2 cellular contexts compared by ENCODE assay signal in the genomic region with DNA sequence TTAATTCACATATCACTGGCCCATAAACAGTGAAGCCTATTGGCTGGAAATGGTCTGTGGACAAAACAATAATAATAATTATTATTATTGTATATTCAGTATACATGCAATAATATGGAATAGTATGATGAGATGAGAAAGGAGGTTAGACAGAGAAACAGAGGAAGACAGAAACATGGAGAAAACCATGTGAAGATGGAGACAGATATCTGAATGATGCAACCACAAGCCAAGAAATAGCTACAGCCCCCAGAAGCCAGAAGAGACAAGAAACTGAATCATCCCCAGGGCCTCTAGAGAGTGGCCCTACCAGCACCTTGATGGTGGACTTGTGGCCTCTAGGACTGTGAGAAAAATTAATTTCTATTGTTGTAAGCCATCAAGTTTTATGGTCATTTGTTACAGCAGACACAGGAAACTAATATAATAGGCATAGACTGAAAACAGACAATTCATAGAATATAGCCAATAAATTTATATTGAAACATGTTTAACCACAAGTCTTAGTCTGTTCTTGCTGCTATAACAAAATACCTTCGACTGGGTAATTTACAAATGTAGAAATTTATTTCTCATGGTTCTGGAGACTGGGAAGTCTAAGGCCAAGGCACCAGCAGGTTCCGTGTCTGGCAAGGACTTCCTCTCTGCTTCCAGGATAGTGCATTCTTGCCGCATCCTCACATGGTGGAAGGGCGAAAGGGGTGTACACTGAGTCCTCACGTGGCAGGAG.
TF ChIP-seq lines count a peak whose summit lies in the region.

No MANE protein-coding gene starts in this region.

TF ChIP-seq in HepG2, 621 proteins besides CTCF, POLR2A, EP300 and RAD21:
- TF ChIP-seq ATF7 (IDR thresholded peaks at IDR 0.05) (peak; percentile 23; the same call in 1 of the 2 replicates), ATF7 (CRISPR knock-in tag; IDR thresholded peaks at IDR 0.05) (no peak), ZNF547 (CRISPR knock-in tag; IDR thresholded peaks at IDR 0.05) (no peak)
- TF ChIP-seq, protein P1, sequence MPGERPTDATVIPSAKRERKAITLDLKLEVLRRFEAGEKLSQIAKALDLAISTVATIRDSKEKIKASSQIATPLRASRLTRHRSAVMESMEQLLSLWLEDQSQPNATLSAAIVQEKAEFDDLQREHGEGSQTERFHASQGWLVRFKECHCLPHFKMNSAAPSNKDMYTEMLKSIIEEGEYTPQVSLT (CRISPR knock-in tag; IDR thresholded peaks at IDR 0.05; ENCODE audit: borderline replicate concordance, low read depth), result no peak
- TF ChIP-seq, protein P2, sequence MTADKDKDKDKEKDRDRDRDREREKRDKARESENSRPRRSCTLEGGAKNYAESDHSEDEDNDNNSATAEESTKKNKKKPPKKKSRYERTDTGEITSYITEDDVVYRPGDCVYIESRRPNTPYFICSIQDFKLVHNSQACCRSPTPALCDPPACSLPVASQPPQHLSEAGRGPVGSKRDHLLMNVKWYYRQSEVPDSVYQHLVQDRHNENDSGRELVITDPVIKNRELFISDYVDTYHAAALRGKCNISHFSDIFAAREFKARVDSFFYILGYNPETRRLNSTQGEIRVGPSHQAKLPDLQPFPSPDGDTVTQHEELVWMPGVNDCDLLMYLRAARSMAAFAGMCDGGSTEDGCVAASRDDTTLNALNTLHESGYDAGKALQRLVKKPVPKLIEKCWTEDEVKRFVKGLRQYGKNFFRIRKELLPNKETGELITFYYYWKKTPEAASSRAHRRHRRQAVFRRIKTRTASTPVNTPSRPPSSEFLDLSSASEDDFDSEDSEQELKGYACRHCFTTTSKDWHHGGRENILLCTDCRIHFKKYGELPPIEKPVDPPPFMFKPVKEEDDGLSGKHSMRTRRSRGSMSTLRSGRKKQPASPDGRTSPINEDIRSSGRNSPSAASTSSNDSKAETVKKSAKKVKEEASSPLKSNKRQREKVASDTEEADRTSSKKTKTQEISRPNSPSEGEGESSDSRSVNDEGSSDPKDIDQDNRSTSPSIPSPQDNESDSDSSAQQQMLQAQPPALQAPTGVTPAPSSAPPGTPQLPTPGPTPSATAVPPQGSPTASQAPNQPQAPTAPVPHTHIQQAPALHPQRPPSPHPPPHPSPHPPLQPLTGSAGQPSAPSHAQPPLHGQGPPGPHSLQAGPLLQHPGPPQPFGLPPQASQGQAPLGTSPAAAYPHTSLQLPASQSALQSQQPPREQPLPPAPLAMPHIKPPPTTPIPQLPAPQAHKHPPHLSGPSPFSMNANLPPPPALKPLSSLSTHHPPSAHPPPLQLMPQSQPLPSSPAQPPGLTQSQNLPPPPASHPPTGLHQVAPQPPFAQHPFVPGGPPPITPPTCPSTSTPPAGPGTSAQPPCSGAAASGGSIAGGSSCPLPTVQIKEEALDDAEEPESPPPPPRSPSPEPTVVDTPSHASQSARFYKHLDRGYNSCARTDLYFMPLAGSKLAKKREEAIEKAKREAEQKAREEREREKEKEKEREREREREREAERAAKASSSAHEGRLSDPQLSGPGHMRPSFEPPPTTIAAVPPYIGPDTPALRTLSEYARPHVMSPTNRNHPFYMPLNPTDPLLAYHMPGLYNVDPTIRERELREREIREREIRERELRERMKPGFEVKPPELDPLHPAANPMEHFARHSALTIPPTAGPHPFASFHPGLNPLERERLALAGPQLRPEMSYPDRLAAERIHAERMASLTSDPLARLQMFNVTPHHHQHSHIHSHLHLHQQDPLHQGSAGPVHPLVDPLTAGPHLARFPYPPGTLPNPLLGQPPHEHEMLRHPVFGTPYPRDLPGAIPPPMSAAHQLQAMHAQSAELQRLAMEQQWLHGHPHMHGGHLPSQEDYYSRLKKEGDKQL (CRISPR knock-in tag; IDR thresholded peaks at IDR 0.05; ENCODE audit: low read depth), result no peak

TF ChIP-seq in K562, 482 proteins besides CTCF, POLR2A, EP300 and RAD21 (continues in another document):
- peak; percentile 88 for TF ChIP-seq ZNF175 (CRISPR knock-in tag; IDR thresholded peaks at IDR 0.05; ENCODE audit: low read depth)
- no peak for TF ChIP-seq KDM4B (IDR thresholded peaks at IDR 0.05; ENCODE audit: borderline replicate concordance in 2 of 2, low read depth in 1 of 2)
- TF ChIP-seq EP400 (IDR thresholded peaks at IDR 0.05), result peak; percentile 46
- peak; percentile 74; the same call in 1 of the 2 replicates for TF ChIP-seq ZNF311 (CRISPR knock-in tag; IDR thresholded peaks at IDR 0.05)
- TF ChIP-seq, protein P3, sequence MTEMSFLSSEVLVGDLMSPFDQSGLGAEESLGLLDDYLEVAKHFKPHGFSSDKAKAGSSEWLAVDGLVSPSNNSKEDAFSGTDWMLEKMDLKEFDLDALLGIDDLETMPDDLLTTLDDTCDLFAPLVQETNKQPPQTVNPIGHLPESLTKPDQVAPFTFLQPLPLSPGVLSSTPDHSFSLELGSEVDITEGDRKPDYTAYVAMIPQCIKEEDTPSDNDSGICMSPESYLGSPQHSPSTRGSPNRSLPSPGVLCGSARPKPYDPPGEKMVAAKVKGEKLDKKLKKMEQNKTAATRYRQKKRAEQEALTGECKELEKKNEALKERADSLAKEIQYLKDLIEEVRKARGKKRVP (CRISPR knock-in tag; IDR thresholded peaks at IDR 0.05), result peak; percentile 80
- peak; percentile 91 for TF ChIP-seq ZNF12 (CRISPR knock-in tag; IDR thresholded peaks at IDR 0.05)
- TF ChIP-seq ZNF644 (tag; IDR thresholded peaks at IDR 0.05; ENCODE audit: low read depth), result peak; percentile 34; the same call in 1 of the 2 replicates
- TF ChIP-seq DDX20 (tag; IDR thresholded peaks at IDR 0.05; ENCODE audit: low read depth), result peak; percentile 67
- TF ChIP-seq ZFX (CRISPR knock-in tag; IDR thresholded peaks at IDR 0.05), result no peak
- TF ChIP-seq ZNF444 (CRISPR knock-in tag; IDR thresholded peaks at IDR 0.05), result no peak
- TF ChIP-seq NBN (IDR thresholded peaks at IDR 0.05; ENCODE audit: low read depth), result peak; percentile 33; the same call in 1 of the 2 replicates
- TF ChIP-seq, protein P4, sequence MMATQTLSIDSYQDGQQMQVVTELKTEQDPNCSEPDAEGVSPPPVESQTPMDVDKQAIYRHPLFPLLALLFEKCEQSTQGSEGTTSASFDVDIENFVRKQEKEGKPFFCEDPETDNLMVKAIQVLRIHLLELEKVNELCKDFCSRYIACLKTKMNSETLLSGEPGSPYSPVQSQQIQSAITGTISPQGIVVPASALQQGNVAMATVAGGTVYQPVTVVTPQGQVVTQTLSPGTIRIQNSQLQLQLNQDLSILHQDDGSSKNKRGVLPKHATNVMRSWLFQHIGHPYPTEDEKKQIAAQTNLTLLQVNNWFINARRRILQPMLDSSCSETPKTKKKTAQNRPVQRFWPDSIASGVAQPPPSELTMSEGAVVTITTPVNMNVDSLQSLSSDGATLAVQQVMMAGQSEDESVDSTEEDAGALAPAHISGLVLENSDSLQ (IDR thresholded peaks at IDR 0.05), result no peak
- TF ChIP-seq, protein P5, sequence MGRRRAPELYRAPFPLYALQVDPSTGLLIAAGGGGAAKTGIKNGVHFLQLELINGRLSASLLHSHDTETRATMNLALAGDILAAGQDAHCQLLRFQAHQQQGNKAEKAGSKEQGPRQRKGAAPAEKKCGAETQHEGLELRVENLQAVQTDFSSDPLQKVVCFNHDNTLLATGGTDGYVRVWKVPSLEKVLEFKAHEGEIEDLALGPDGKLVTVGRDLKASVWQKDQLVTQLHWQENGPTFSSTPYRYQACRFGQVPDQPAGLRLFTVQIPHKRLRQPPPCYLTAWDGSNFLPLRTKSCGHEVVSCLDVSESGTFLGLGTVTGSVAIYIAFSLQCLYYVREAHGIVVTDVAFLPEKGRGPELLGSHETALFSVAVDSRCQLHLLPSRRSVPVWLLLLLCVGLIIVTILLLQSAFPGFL (CRISPR knock-in tag; IDR thresholded peaks at IDR 0.05), result no peak
- peak; percentile 68; the same call in 1 of the 2 replicates for TF ChIP-seq ZNF589 (CRISPR knock-in tag; IDR thresholded peaks at IDR 0.05; ENCODE audit: low read depth)
- TF ChIP-seq, protein P6, sequence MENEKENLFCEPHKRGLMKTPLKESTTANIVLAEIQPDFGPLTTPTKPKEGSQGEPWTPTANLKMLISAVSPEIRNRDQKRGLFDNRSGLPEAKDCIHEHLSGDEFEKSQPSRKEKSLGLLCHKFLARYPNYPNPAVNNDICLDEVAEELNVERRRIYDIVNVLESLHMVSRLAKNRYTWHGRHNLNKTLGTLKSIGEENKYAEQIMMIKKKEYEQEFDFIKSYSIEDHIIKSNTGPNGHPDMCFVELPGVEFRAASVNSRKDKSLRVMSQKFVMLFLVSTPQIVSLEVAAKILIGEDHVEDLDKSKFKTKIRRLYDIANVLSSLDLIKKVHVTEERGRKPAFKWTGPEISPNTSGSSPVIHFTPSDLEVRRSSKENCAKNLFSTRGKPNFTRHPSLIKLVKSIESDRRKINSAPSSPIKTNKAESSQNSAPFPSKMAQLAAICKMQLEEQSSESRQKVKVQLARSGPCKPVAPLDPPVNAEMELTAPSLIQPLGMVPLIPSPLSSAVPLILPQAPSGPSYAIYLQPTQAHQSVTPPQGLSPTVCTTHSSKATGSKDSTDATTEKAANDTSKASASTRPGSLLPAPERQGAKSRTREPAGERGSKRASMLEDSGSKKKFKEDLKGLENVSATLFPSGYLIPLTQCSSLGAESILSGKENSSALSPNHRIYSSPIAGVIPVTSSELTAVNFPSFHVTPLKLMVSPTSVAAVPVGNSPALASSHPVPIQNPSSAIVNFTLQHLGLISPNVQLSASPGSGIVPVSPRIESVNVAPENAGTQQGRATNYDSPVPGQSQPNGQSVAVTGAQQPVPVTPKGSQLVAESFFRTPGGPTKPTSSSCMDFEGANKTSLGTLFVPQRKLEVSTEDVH (IDR thresholded peaks at IDR 0.05; ENCODE audit: low read depth, partially characterized antibody), result no peak
- TF ChIP-seq MCM2 (IDR thresholded peaks at IDR 0.05; ENCODE audit: low read depth), result no peak
- TF ChIP-seq, protein P7, sequence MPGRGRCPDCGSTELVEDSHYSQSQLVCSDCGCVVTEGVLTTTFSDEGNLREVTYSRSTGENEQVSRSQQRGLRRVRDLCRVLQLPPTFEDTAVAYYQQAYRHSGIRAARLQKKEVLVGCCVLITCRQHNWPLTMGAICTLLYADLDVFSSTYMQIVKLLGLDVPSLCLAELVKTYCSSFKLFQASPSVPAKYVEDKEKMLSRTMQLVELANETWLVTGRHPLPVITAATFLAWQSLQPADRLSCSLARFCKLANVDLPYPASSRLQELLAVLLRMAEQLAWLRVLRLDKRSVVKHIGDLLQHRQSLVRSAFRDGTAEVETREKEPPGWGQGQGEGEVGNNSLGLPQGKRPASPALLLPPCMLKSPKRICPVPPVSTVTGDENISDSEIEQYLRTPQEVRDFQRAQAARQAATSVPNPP (IDR thresholded peaks at IDR 0.05; ENCODE audit: borderline replicate concordance, insufficient read depth, insufficient read length), result no peak
- TF ChIP-seq, protein P8, sequence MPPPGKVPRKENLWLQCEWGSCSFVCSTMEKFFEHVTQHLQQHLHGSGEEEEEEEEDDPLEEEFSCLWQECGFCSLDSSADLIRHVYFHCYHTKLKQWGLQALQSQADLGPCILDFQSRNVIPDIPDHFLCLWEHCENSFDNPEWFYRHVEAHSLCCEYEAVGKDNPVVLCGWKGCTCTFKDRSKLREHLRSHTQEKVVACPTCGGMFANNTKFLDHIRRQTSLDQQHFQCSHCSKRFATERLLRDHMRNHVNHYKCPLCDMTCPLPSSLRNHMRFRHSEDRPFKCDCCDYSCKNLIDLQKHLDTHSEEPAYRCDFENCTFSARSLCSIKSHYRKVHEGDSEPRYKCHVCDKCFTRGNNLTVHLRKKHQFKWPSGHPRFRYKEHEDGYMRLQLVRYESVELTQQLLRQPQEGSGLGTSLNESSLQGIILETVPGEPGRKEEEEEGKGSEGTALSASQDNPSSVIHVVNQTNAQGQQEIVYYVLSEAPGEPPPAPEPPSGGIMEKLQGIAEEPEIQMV (tag; conservative IDR thresholded peaks at IDR 0.05; ENCODE audit: low read depth), result 0 out of 2 replicates have a peak, but pooled peaks have one; percentile 20
- no peak for TF ChIP-seq MTA2 (IDR thresholded peaks at IDR 0.05; ENCODE audit: low read depth)
- TF ChIP-seq BRF1 (IDR thresholded peaks at IDR 0.05; ENCODE audit: borderline replicate concordance, extremely low read depth, insufficient read length), result no peak
- TF ChIP-seq, protein P9, sequence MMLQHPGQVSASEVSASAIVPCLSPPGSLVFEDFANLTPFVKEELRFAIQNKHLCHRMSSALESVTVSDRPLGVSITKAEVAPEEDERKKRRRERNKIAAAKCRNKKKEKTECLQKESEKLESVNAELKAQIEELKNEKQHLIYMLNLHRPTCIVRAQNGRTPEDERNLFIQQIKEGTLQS (IDR thresholded peaks at IDR 0.05), result peak; percentile 88
- TF ChIP-seq, protein P9 (CRISPR knock-in tag; conservative IDR thresholded peaks at IDR 0.05), result no peak
- TF ChIP-seq, protein P10, sequence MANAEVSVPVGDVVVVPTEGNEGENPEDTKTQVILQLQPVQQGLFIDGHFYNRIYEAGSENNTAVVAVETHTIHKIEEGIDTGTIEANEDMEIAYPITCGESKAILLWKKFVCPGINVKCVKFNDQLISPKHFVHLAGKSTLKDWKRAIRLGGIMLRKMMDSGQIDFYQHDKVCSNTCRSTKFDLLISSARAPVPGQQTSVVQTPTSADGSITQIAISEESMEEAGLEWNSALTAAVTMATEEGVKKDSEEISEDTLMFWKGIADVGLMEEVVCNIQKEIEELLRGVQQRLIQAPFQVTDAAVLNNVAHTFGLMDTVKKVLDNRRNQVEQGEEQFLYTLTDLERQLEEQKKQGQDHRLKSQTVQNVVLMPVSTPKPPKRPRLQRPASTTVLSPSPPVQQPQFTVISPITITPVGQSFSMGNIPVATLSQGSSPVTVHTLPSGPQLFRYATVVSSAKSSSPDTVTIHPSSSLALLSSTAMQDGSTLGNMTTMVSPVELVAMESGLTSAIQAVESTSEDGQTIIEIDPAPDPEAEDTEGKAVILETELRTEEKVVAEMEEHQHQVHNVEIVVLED (CRISPR knock-in tag; IDR thresholded peaks at IDR 0.05), result no peak
- TF ChIP-seq, protein P11, sequence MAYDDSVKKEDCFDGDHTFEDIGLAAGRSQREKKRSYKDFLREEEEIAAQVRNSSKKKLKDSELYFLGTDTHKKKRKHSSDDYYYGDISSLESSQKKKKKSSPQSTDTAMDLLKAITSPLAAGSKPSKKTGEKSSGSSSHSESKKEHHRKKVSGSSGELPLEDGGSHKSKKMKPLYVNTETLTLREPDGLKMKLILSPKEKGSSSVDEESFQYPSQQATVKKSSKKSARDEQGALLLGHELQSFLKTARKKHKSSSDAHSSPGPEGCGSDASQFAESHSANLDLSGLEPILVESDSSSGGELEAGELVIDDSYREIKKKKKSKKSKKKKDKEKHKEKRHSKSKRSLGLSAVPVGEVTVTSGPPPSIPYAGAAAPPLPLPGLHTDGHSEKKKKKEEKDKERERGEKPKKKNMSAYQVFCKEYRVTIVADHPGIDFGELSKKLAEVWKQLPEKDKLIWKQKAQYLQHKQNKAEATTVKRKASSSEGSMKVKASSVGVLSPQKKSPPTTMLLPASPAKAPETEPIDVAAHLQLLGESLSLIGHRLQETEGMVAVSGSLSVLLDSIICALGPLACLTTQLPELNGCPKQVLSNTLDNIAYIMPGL (CRISPR knock-in tag; IDR thresholded peaks at IDR 0.05), result no peak
- TF ChIP-seq KLF6 (CRISPR knock-in tag; IDR thresholded peaks at IDR 0.05; ENCODE audit: borderline replicate concordance), result peak; percentile 73; the same call in 1 of the 2 replicates
- TF ChIP-seq ZNF584 (CRISPR knock-in tag; IDR thresholded peaks at IDR 0.05; ENCODE audit: low read depth), result peak; percentile 66; the same call in 1 of the 2 replicates
- peak; percentile 32; the same call in 1 of the 2 replicates for TF ChIP-seq DPF2 (IDR thresholded peaks at IDR 0.05)
- no peak for TF ChIP-seq ADNP (tag; IDR thresholded peaks at IDR 0.05)
- peak; percentile 79 to 86; a peak in 2 of 4 replicates for TF ChIP-seq TRIM24 (IDR thresholded peaks at IDR 0.05)
- no peak for TF ChIP-seq YY1 (IDR thresholded peaks at IDR 0.05; ENCODE audit: borderline replicate concordance in 1 of 3, control insufficient read depth in 1 of 3, extremely low read depth in 1 of 3, insufficient read depth in 3 of 3, insufficient read length in 1 of 3, insufficient replicate concordance in 2 of 3, low read depth in 1 of 3, low read length in 2 of 3)
- no peak for TF ChIP-seq ZNF764 (CRISPR knock-in tag; IDR thresholded peaks at IDR 0.05; ENCODE audit: low read depth)
- peak; percentile 28; the same call in 1 of the 2 replicates for TF ChIP-seq FOSL1 (tag; conservative IDR thresholded peaks at IDR 0.05)
